ENCODE assay signal across 22 cellular contexts in the genomic region with DNA sequence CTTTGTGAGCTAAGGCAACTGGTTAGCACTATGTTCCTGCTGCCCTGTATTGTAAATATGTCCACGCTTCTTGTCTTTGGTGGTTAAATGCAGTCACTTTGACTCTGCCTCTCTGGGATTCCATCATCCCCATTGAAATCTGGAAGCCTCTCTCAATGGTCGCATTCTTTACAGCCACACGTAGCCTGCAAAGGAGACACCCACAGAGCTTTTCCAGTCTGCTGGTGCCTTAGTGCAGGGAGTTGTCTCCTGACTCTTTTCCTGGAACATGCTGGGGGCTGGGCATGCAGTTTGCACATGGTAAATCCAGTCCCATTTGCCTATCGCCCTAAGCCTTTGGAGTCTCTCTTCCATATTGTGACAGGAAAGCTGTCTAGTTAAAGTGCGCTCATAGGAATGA.
"Had no signal": no experiment of that assay in that cellular context is flagged by ENCODE, and none has a peak within 500 bp of the region (broad histone marks: within the 10 kb centered on the region; RNA-seq: fewer than 3 reads in every experiment).

No MANE protein-coding gene starts in this region.

- H3K36me3 Mint-ChIP-seq: stimulated activated effector memory CD8-positive, alpha-beta T cell treated with anti-CD3 and anti-CD28 coated beads, Interleukin-12 subunit alpha, Interleukin-12 subunit beta, amount 100 ng/mL, for 72 hours had no signal

- H3K4me3 Mint-ChIP-seq: activated naive CD4-positive, alpha-beta T cell treated with anti-CD3 and anti-CD28 coated beads, Interleukin-2, amount 10 ng/mL, durations not matched to agents 7 days and 5 days; activated naive CD8-positive, alpha-beta T cell treated with anti-CD3 and anti-CD28 coated beads, Interleukin-2, amount 50 U/mL, for 24 hours; naive thymus-derived CD4-positive, alpha-beta T cell; stimulated activated effector memory CD8-positive, alpha-beta T cell treated with anti-CD3 and anti-CD28 coated beads, Interleukin-12 subunit alpha, Interleukin-12 subunit beta, amount 100 ng/mL, for 72 hours had no signal

- H3K9me3 ChIP-seq: gastrocnemius medialis, left lung, right lobe of liver, thoracic aorta had no signal

- H3K27me3 Mint-ChIP-seq: activated naive CD8-positive, alpha-beta T cell treated with anti-CD3 and anti-CD28 coated beads, Interleukin-2, amount 50 U/mL, for 24 hours had no signal

- H3K27ac Mint-ChIP-seq: activated naive CD4-positive, alpha-beta T cell treated with anti-CD3 and anti-CD28 coated beads, Interleukin-2, amount 10 ng/mL, durations not matched to agents 7 days and 5 days; activated naive CD8-positive, alpha-beta T cell treated with anti-CD3 and anti-CD28 coated beads, Interleukin-2, amount 50 U/mL, for 24 hours; stimulated activated effector memory CD8-positive, alpha-beta T cell treated with anti-CD3 and anti-CD28 coated beads, Interleukin-12 subunit alpha, Interleukin-12 subunit beta, amount 100 ng/mL, for 72 hours had no signal

- DNase-seq: activated CD8-positive, alpha-beta memory T cell treated with anti-CD3 and anti-CD28 coated beads for 24 hours; activated CD8-positive, alpha-beta memory T cell treated with anti-CD3 and anti-CD28 coated beads, Interleukin-2, amount 50 U/mL, for 48 hours; activated effector memory CD4-positive, alpha-beta T cell treated with Interleukin-2 at 50 U/mL for 16 hours; activated naive CD4-positive, alpha-beta T cell treated with anti-CD3 and anti-CD28 coated beads, Interleukin-2, amount 10 ng/mL, durations not matched to agents 7 days and 5 days; activated naive CD8-positive, alpha-beta T cell treated with anti-CD3 and anti-CD28 coated beads, Interleukin-2, amount 50 U/mL, for 24 hours; activated T-cell treated with anti-CD3 and anti-CD28 coated beads, Interleukin-2, amount 50 U/mL, for 48 hours; anterior cingulate cortex; brain microvascular endothelial cell; cortex of kidney; effector CD4-positive, alpha-beta T cell; gastrocnemius medialis; head of caudate nucleus; left lung; mammary epithelial cell; naive thymus-derived CD4-positive, alpha-beta T cell; right lobe of liver; stimulated activated CD4-positive, alpha-beta T cell treated with anti-CD3 and anti-CD28 coated beads, Interleukin-4, amount 100 ng/mL, for 24 hours had no signal

- ATAC-seq: activated CD4-positive, CD25-positive, alpha-beta regulatory T cell treated with anti-CD3 and anti-CD28 coated beads, Interleukin-2, amount 50 U/mL, for 24 hours; activated naive CD8-positive, alpha-beta T cell treated with anti-CD3 and anti-CD28 coated beads, Interleukin-2, amount 50 U/mL, for 24 hours; gastrocnemius medialis; left lung; right lobe of liver; stimulated activated effector memory CD8-positive, alpha-beta T cell treated with anti-CD3 and anti-CD28 coated beads, Interleukin-12 subunit alpha, Interleukin-12 subunit beta, amount 100 ng/mL, for 72 hours had no signal

- H3K27me3 ChIP-seq: brain microvascular endothelial cell, gastrocnemius medialis, left lung, right lobe of liver had no signal

- H3K4me1 ChIP-seq: parathyroid adenoma, right lobe of liver had no signal

- H3K4me3 ChIP-seq: gastrocnemius medialis, left lung, right lobe of liver, smooth muscle cell, thoracic aorta had no signal

- H3K9me3 Mint-ChIP-seq: activated naive CD8-positive, alpha-beta T cell treated with anti-CD3 and anti-CD28 coated beads, Interleukin-2, amount 50 U/mL, for 24 hours; stimulated activated effector memory CD8-positive, alpha-beta T cell treated with anti-CD3 and anti-CD28 coated beads, Interleukin-12 subunit alpha, Interleukin-12 subunit beta, amount 100 ng/mL, for 72 hours had no signal

- H3K27ac ChIP-seq: brain microvascular endothelial cell, gastrocnemius medialis, left lung, parathyroid adenoma, right lobe of liver, thoracic aorta had no signal

- H3K36me3 ChIP-seq: brain microvascular endothelial cell, gastrocnemius medialis, left lung, right lobe of liver, thoracic aorta had no signal
